In the genomic region with DNA sequence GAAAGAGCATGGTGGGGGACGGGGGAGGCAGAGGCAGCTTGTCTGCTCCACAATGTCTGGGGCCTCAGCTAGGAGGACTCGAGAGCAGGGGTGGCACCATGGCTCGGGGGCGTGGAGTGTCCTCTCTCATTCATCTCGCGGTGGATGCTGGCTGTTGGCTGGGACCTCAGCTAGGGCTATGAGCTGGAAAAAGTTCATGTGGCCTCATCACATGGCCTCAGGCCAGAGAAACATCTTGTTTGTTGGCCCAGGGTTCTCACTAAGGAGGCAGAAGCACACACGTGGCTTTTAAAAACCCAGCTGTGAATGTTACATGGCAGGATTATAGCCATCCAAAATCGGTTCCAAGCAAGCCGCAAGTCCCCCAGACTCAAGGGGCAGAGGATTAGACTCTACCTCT, we compare ENCODE assay signal across 10 cellular contexts. TPM values are rescaled to one million over a fixed set of nuclear protein-coding genes. Genes with fewer than 3 reads are reported as not detected.
DNase-seq lines count a peak whose midpoint lies in the region; ATAC-seq, FAIRE-seq and TF ChIP-seq lines count a peak whose summit lies in the region.
"Had no signal": no experiment of that assay in that cellular context is flagged by ENCODE, and none has a peak within 500 bp of the region (broad histone marks: within the 10 kb centered on the region; RNA-seq: fewer than 3 reads in every experiment).

No MANE protein-coding gene starts in this region.

- 28% methylated on average over 8 of the region's 9 CpGs for WGBS in right lobe of liver (ENCODE audit: insufficient coverage, low coverage, low lambda C conversion rate, missing lambda C conversion rate)
- 86% methylated on average over 8 of the region's 9 CpGs for WGBS in HepG2 (ENCODE audit: low lambda C conversion rate)
- WGBS in endodermal cell (ENCODE audit: insufficient coverage in 1 of 2, insufficient read length in 1 of 2), 2 experiments = 86 to 91% methylated on average over 9 of the region's 9 CpGs
- 83% methylated on average over 9 of the region's 9 CpGs for WGBS in mesenchymal stem cell

- H3K4me1 ChIP-seq in right lobe of liver (peaks cover 0 to 10% (median 0%) of the 10 kb centered on the region in 4 donors), HepG2 (ENCODE audit: insufficient read depth, low read length) (peaks cover 16% of the 10 kb centered on the region), endodermal cell (ENCODE audit: control insufficient read depth, insufficient read depth, low read length) (no peaks in the 10 kb centered on the region), mesenchymal stem cell (ENCODE audit: control insufficient read depth, insufficient read depth, low read depth, low read length) (peaks cover 2% of the 10 kb centered on the region)

- no peak overlapping the region for H2BK12ac ChIP-seq in mesenchymal stem cell (ENCODE audit: low read length in 2 of 2)

- H3K4me3 ChIP-seq in right lobe of liver (no peak overlapping the region), HepG2 (replicated peaks in 1 of 3; ENCODE audit: insufficient read depth in 1 of 3, low read depth in 2 of 3, low read length in 3 of 3) (no peak overlapping the region), endodermal cell (ENCODE audit: low read length) (no peak overlapping the region), mesenchymal stem cell (ENCODE audit: insufficient read depth in 1 of 2, low read depth in 1 of 2, low read length in 2 of 2) (no peak overlapping the region), coronary artery (no peak overlapping the region)

- no peak overlapping the region for H2BK5ac ChIP-seq in mesenchymal stem cell (ENCODE audit: low read depth, low read length, poor library complexity, severe bottlenecking)

- H3K4me1 Mint-ChIP-seq in endodermal cell = peaks cover 8% of the 10 kb centered on the region
- H3K4me1 Mint-ChIP-seq in activated CD4-positive, alpha-beta memory T cell treated with anti-CD3 and anti-CD28 coated beads for 36 hours (ENCODE audit: low read depth) = peaks cover 2% of the 10 kb centered on the region

- TF ChIP-seq CTCF in right lobe of liver (IDR thresholded peaks at IDR 0.05) = no peak
- no peak for TF ChIP-seq CTCF in HepG2 (CRISPR knock-in tag; IDR thresholded peaks at IDR 0.05)
- no peak for TF ChIP-seq CTCF in endodermal cell (conservative IDR thresholded peaks at IDR 0.05)
- TF ChIP-seq CTCF in coronary artery (IDR thresholded peaks at IDR 0.05) = no peak

- POLR2A ChIA-PET in HepG2 (lab: Yijun Ruan, JAX) = no interaction called here
- POLR2A ChIA-PET in activated CD4-positive, alpha-beta memory T cell treated with anti-CD3 and anti-CD28 coated beads for 36 hours (lab: Charles Lee) = no interaction called here

- ATAC-seq in right lobe of liver (peak; percentile 56 to 88 (median 62)), HepG2 (no peak)

- H3K9me3 Mint-ChIP-seq in endodermal cell = no peaks in the 10 kb centered on the region
- H3K9me3 Mint-ChIP-seq in activated CD4-positive, alpha-beta memory T cell treated with anti-CD3 and anti-CD28 coated beads for 36 hours = no peaks in the 10 kb centered on the region

- no peak overlapping the region for H4K8ac ChIP-seq in mesenchymal stem cell (ENCODE audit: low read length)

- H3K36me3 Mint-ChIP-seq in endodermal cell (ENCODE audit: low read depth) = peaks cover 36% of the 10 kb centered on the region
- peaks cover 9% of the 10 kb centered on the region for H3K36me3 Mint-ChIP-seq in activated CD4-positive, alpha-beta memory T cell treated with anti-CD3 and anti-CD28 coated beads for 36 hours

- no peaks in the 10 kb centered on the region for H3K27me3 Mint-ChIP-seq in endodermal cell (ENCODE audit: insufficient read depth)
- H3K27me3 Mint-ChIP-seq in activated CD4-positive, alpha-beta memory T cell treated with anti-CD3 and anti-CD28 coated beads for 36 hours = no peaks in the 10 kb centered on the region

- no peak overlapping the region for H3K23ac ChIP-seq in mesenchymal stem cell (ENCODE audit: low read length in 2 of 2)

- no peak for TF ChIP-seq POLR2A in right lobe of liver (IDR thresholded peaks at IDR 0.05)
- no peak for TF ChIP-seq POLR2A in HepG2 (IDR thresholded peaks at IDR 0.05; ENCODE audit: insufficient read depth in 1 of 2, low read depth in 2 of 2, low read length in 2 of 2)

- intact Hi-C loops in right lobe of liver (cut with DNase I) (loop anchor here in 1 of 2 donors (10.0 kb wide), 1 partner anchor 49 kb away; no protein-coding TSS in a partner anchor), HepG2 (cut with micrococcal nuclease; ENCODE audit: unreplicated experiment) (no loop called here)
- intact Hi-C loops in activated CD4-positive, alpha-beta memory T cell treated with anti-CD3 and anti-CD28 coated beads for 36 hours (cut with micrococcal nuclease) = no loop called here

- H3K4me3 Mint-ChIP-seq in endodermal cell = no peak overlapping the region
- no peak overlapping the region for H3K4me3 Mint-ChIP-seq in activated CD4-positive, alpha-beta memory T cell treated with anti-CD3 and anti-CD28 coated beads for 36 hours

- no peak overlapping the region for H2AFZ ChIP-seq in HepG2 (ENCODE audit: low read length)
- no peak overlapping the region for H2AFZ ChIP-seq in mesenchymal stem cell (ENCODE audit: low read depth, low read length)

- peaks cover 0 to 20% (median 10%) of the 10 kb centered on the region in 4 donors for H3K36me3 ChIP-seq in right lobe of liver
- peaks cover 4 to 15% of the 10 kb centered on the region in 2 experiments; a peak in 4 of 5 replicates for H3K36me3 ChIP-seq in HepG2 (replicated peaks in 1 of 2; ENCODE audit: control insufficient read depth in 1 of 2, insufficient read depth in 2 of 2, low read length in 2 of 2)
- H3K36me3 ChIP-seq in endodermal cell (ENCODE audit: control insufficient read depth, insufficient read depth, low read length) = peaks cover 25% of the 10 kb centered on the region
- peaks cover 25 to 43% of the 10 kb centered on the region in 2 experiments for H3K36me3 ChIP-seq in mesenchymal stem cell (ENCODE audit: control insufficient read depth in 1 of 2, insufficient read depth in 2 of 2, low read depth in 1 of 2, low read length in 2 of 2)

- no peak overlapping the region for H3K14ac ChIP-seq in mesenchymal stem cell (ENCODE audit: low read length in 2 of 2)

- no peaks in the 10 kb centered on the region for H3K27me3 ChIP-seq in right lobe of liver
- H3K27me3 ChIP-seq in HepG2 (ENCODE audit: control insufficient read depth in 1 of 2, insufficient read depth in 2 of 2, low read length in 2 of 2) = no peaks in the 10 kb centered on the region
- H3K27me3 ChIP-seq in endodermal cell (ENCODE audit: control insufficient read depth, insufficient read depth, low read length, poor library complexity, severe bottlenecking) = no peaks in the 10 kb centered on the region
- H3K27me3 ChIP-seq in mesenchymal stem cell (ENCODE audit: control insufficient read depth in 1 of 2, insufficient read depth in 1 of 2, low read length in 2 of 2) = no peaks in the 10 kb centered on the region

- no peak overlapping the region for H4K91ac ChIP-seq in mesenchymal stem cell (ENCODE audit: low read length)

- TF ChIP-seq EP300 in HepG2 (IDR thresholded peaks at IDR 0.05; ENCODE audit: low read depth in 2 of 2, low read length in 2 of 2) (no peak), HepG2 (CRISPR knock-in tag; IDR thresholded peaks at IDR 0.05; ENCODE audit: borderline replicate concordance) (no peak)

- H3K9ac ChIP-seq in HepG2 (ENCODE audit: insufficient read depth, low read depth, low read length) = no peak overlapping the region
- H3K9ac ChIP-seq in endodermal cell (ENCODE audit: extremely low read depth, low read length, poor library complexity, severe bottlenecking) = no peak overlapping the region
- H3K9ac ChIP-seq in mesenchymal stem cell (ENCODE audit: low read length) = peak overlapping the region; percentile 69

- H2BK15ac ChIP-seq in mesenchymal stem cell (ENCODE audit: low read depth, poor library complexity, severe bottlenecking) = no peak overlapping the region

- no peaks in the 10 kb centered on the region for H3K9me3 ChIP-seq in right lobe of liver
- H3K9me3 ChIP-seq in HepG2 (ENCODE audit: low read length) = no peaks in the 10 kb centered on the region
- H3K9me3 ChIP-seq in endodermal cell (ENCODE audit: control insufficient read depth, low read length) = no peaks in the 10 kb centered on the region
- H3K9me3 ChIP-seq in mesenchymal stem cell (ENCODE audit: control insufficient read depth, low read length) = no peaks in the 10 kb centered on the region

- CTCF ChIA-PET in HepG2 (lab: Yijun Ruan, JAX; ENCODE audit: low intra/inter-chr PET ratio, low total read pairs) = no interaction called here
- CTCF ChIA-PET in activated CD4-positive, alpha-beta memory T cell treated with anti-CD3 and anti-CD28 coated beads for 36 hours (lab: Charles Lee) = no interaction called here

- no peak overlapping the region for H3K27ac ChIP-seq in right lobe of liver
- no peak overlapping the region for H3K27ac ChIP-seq in HepG2 (ENCODE audit: extremely low read length, insufficient read depth, low read length)
- no peak overlapping the region for H3K27ac ChIP-seq in endodermal cell (ENCODE audit: low read depth, low read length)
- no peak overlapping the region for H3K27ac ChIP-seq in mesenchymal stem cell (ENCODE audit: low read length, poor library complexity, severe bottlenecking)
- H3K27ac ChIP-seq in coronary artery = no peak overlapping the region

- no peaks in the 10 kb centered on the region for H3K79me1 ChIP-seq in mesenchymal stem cell (replicated peaks; ENCODE audit: low read length, poor library complexity, severe bottlenecking)

- no TSS peak for BruUV-seq in HepG2 (replicated peaks; lab: Mats Ljungman, UMichigan)

- H4K20me1 ChIP-seq in HepG2 (ENCODE audit: insufficient read depth, low read length) = no peaks in the 10 kb centered on the region

- peak; percentile 31 to 74 (median 74) for DNase-seq in right lobe of liver
- DNase-seq in HepG2 (ENCODE audit: low spot score) = no peak
- no peak for DNase-seq in endodermal cell
- no peak for DNase-seq in mesenchymal stem cell
- DNase-seq in ureter (ENCODE audit: low spot score) = peak; percentile 61
- no peak for DNase-seq in activated CD4-positive, alpha-beta memory T cell treated with anti-CD3 and anti-CD28 coated beads for 36 hours
- DNase-seq in coronary artery (ENCODE audit: low spot score) = no peak
- DNase-seq in NCI-H774 (lab: John Stamatoyannopoulos, UW) = no peak
- DNase-seq: AML-193, NCI-H226 had no signal

- no peaks in the 10 kb centered on the region for H3K79me2 ChIP-seq in HepG2 (ENCODE audit: insufficient read depth, low read length)

- H3K27ac Mint-ChIP-seq in endodermal cell = peak overlapping the region; percentile 68
- H3K27ac Mint-ChIP-seq in activated CD4-positive, alpha-beta memory T cell treated with anti-CD3 and anti-CD28 coated beads for 36 hours = no peak overlapping the region

- no peak for FAIRE-seq in HepG2 (lab: Jason Lieb, UNC)

- in situ Hi-C loops in HepG2 (cut with HindIII; ENCODE audit: extremely low pct_ligation_motif_present, low pct_unique_long_range_greater_than_20kb) = no loop called here

- H3K4ac ChIP-seq in mesenchymal stem cell (ENCODE audit: low read depth in 1 of 2, low read length in 2 of 2) = no peak overlapping the region

- TF ChIP-seq RAD21 in HepG2 (CRISPR knock-in tag; IDR thresholded peaks at IDR 0.05) = no peak

- H3K4me2 ChIP-seq in HepG2 (ENCODE audit: low read depth, low read length) (no peak overlapping the region), mesenchymal stem cell (ENCODE audit: low read length, poor library complexity, severe bottlenecking) (no peak overlapping the region)

- H2BK120ac ChIP-seq in mesenchymal stem cell (ENCODE audit: low read depth, low read length) = no peak overlapping the region

- H2AK5ac ChIP-seq in mesenchymal stem cell (ENCODE audit: low read length, severe bottlenecking) = no peak overlapping the region

- H3K18ac ChIP-seq in mesenchymal stem cell (ENCODE audit: low read depth in 1 of 2, low read length in 2 of 2) = no peak overlapping the region

RNA-seq across cellular contexts. Expression of a gene that starts 6.2 kb away (rescaled TPM):
- total RNA-seq in right lobe of liver (1 to 10 TPM; 1.8 to 9.3 (median 5.7) TPM), HepG2 (2016; rRNA removed; fragmentation: Illumina TruSeq; extraction: Trizol) (22.0 and 24.9 TPM in 2 replicates), endodermal cell (10 to 100 TPM; 23.1 to 30.8 TPM), ureter (14.9 TPM)
- 32.3 and 41.2 TPM in 2 replicates for total RNA-seq in HepG2 (2016; cell fraction: cytosol; rRNA removed; fragmentation: Illumina TruSeq; extraction: Trizol; ENCODE audit: low read depth)
- 18.1 and 23.2 TPM in 2 replicates for total RNA-seq in HepG2 (2016; cell fraction: insoluble cytoplasmic fraction; rRNA removed; fragmentation: Illumina TruSeq; extraction: Trizol)
- total RNA-seq in HepG2 (2016; cell fraction: membrane; rRNA removed; fragmentation: Illumina TruSeq; extraction: Trizol) = 41.4 and 43.7 TPM in 2 replicates
- 8.1 and 10.8 TPM in 2 replicates for total RNA-seq in HepG2 (2016; cell fraction: nucleus; rRNA removed; fragmentation: Illumina TruSeq; extraction: Trizol)
- 2.9 and 3.3 TPM in 2 replicates for polyA plus RNA-seq in HepG2 (2011; rRNA removed)
- 3.8 and 4.5 TPM in 2 replicates for polyA plus RNA-seq in HepG2 (2011; cell fraction: cytosol; rRNA removed)
- 2.8 and 3.7 TPM in 2 replicates for polyA plus RNA-seq in HepG2 (2011; cell fraction: nucleus; rRNA removed)
- polyA plus RNA-seq in HepG2 (2012) = 5.0 and 10.5 TPM in 2 replicates
- 49.6 and 69.4 TPM in 2 replicates for polyA plus RNA-seq in HepG2 (2016; cell fraction: cytosol; fragmentation: Illumina TruSeq; extraction: Trizol; ENCODE audit: low read depth)
- 33.2 and 38.1 TPM in 2 replicates for polyA plus RNA-seq in HepG2 (2016; cell fraction: insoluble cytoplasmic fraction; fragmentation: Illumina TruSeq; extraction: Trizol; ENCODE audit: low read depth)
- polyA plus RNA-seq in HepG2 (2016; cell fraction: membrane; fragmentation: Illumina TruSeq; extraction: Trizol; ENCODE audit: low read depth) = 55.5 and 60.0 TPM in 2 replicates
- polyA plus RNA-seq in HepG2 (2016; cell fraction: nucleus; fragmentation: Illumina TruSeq; extraction: Trizol; ENCODE audit: insufficient read depth, low read depth) = 17.3 and 17.4 TPM in 2 replicates
- polyA minus RNA-seq in HepG2 (2011; rRNA and poly(A)+ RNA removed; ENCODE audit: low replicate concordance) = 5.9 and 8.9 TPM in 2 replicates
- polyA minus RNA-seq in HepG2 (2011; cell fraction: cytosol; rRNA and poly(A)+ RNA removed) = 1.5 and 2.0 TPM in 2 replicates
- 1.0 and 3.9 TPM in 2 replicates for polyA minus RNA-seq in HepG2 (2011; cell fraction: nucleus; rRNA and poly(A)+ RNA removed)
- polyA plus RNA-seq in endodermal cell (2013, experiment 1 of 2) = 22.5 TPM
- 25.0 TPM for polyA plus RNA-seq in endodermal cell (2013, experiment 2 of 2)
- polyA plus RNA-seq in mesenchymal stem cell (2013, experiment 1 of 2) = 12.6 TPM
- polyA plus RNA-seq in mesenchymal stem cell (2013, experiment 2 of 2) = 12.3 TPM
- 10 to 100 TPM; 20.0 to 22.7 TPM for total RNA-seq in activated CD4-positive, alpha-beta memory T cell treated with anti-CD3 and anti-CD28 coated beads for 36 hours

RNA-seq across cellular contexts. Expression of a gene that starts 25.2 kb away (rescaled TPM):
- total RNA-seq in right lobe of liver (100 to 1,000 TPM in 1 of 6 experiments, 10 to 100 TPM in 5; 51.9 to 151 (median 72.0) TPM), HepG2 (2016; rRNA removed; fragmentation: Illumina TruSeq; extraction: Trizol) (210 and 242 TPM in 2 replicates), endodermal cell (100 to 1,000 TPM; 198 to 217 TPM), ureter (85.1 TPM)
- total RNA-seq in HepG2 (2016; cell fraction: cytosol; rRNA removed; fragmentation: Illumina TruSeq; extraction: Trizol; ENCODE audit: low read depth) = 63.5 and 72.1 TPM in 2 replicates
- 212 TPM in 2 replicates for total RNA-seq in HepG2 (2016; cell fraction: insoluble cytoplasmic fraction; rRNA removed; fragmentation: Illumina TruSeq; extraction: Trizol)
- 131 and 149 TPM in 2 replicates for total RNA-seq in HepG2 (2016; cell fraction: membrane; rRNA removed; fragmentation: Illumina TruSeq; extraction: Trizol)
- total RNA-seq in HepG2 (2016; cell fraction: nucleus; rRNA removed; fragmentation: Illumina TruSeq; extraction: Trizol) = 134 TPM in 2 replicates
- 64.8 and 67.5 TPM in 2 replicates for polyA plus RNA-seq in HepG2 (2011; rRNA removed)
- polyA plus RNA-seq in HepG2 (2011; cell fraction: cytosol; rRNA removed) = 60.1 and 64.5 TPM in 2 replicates
- polyA plus RNA-seq in HepG2 (2011; cell fraction: nucleus; rRNA removed) = 37.3 and 39.4 TPM in 2 replicates
- 112 and 139 TPM in 2 replicates for polyA plus RNA-seq in HepG2 (2012)
- 80.6 and 88.6 TPM in 2 replicates for polyA plus RNA-seq in HepG2 (2016; cell fraction: cytosol; fragmentation: Illumina TruSeq; extraction: Trizol; ENCODE audit: low read depth)
- polyA plus RNA-seq in HepG2 (2016; cell fraction: insoluble cytoplasmic fraction; fragmentation: Illumina TruSeq; extraction: Trizol; ENCODE audit: low read depth) = 270 and 293 TPM in 2 replicates
- 132 and 155 TPM in 2 replicates for polyA plus RNA-seq in HepG2 (2016; cell fraction: membrane; fragmentation: Illumina TruSeq; extraction: Trizol; ENCODE audit: low read depth)
- 206 and 219 TPM in 2 replicates for polyA plus RNA-seq in HepG2 (2016; cell fraction: nucleus; fragmentation: Illumina TruSeq; extraction: Trizol; ENCODE audit: insufficient read depth, low read depth)
- polyA minus RNA-seq in HepG2 (2011; rRNA and poly(A)+ RNA removed; ENCODE audit: low replicate concordance) = 119 and 158 TPM in 2 replicates
- polyA minus RNA-seq in HepG2 (2011; cell fraction: cytosol; rRNA and poly(A)+ RNA removed) = 59.4 and 61.6 TPM in 2 replicates
- 35.2 and 45.2 TPM in 2 replicates for polyA minus RNA-seq in HepG2 (2011; cell fraction: nucleus; rRNA and poly(A)+ RNA removed)
- polyA plus RNA-seq in endodermal cell (2013, experiment 1 of 2) = 295 TPM
- 279 TPM for polyA plus RNA-seq in endodermal cell (2013, experiment 2 of 2)
- 164 TPM for polyA plus RNA-seq in mesenchymal stem cell (2013, experiment 1 of 2)
- 159 TPM for polyA plus RNA-seq in mesenchymal stem cell (2013, experiment 2 of 2)
- 10 to 100 TPM; 94.6 to 96.7 TPM for total RNA-seq in activated CD4-positive, alpha-beta memory T cell treated with anti-CD3 and anti-CD28 coated beads for 36 hours

RNA-seq across cellular contexts. Expression of a gene that starts 25.8 kb away (rescaled TPM):
- under 1 TPM in 1 of 6 experiments, not detected in 5; 0.17 TPM for total RNA-seq in right lobe of liver
- 0.62 TPM in 1 of 2 replicates, not detected in the other for total RNA-seq in HepG2 (2016; rRNA removed; fragmentation: Illumina TruSeq; extraction: Trizol)
- total RNA-seq in HepG2 (2016; cell fraction: cytosol; rRNA removed; fragmentation: Illumina TruSeq; extraction: Trizol; ENCODE audit: low read depth) = not detected in 2 replicates
- 0.61 TPM in 1 of 2 replicates, not detected in the other for total RNA-seq in HepG2 (2016; cell fraction: insoluble cytoplasmic fraction; rRNA removed; fragmentation: Illumina TruSeq; extraction: Trizol)
- 0.15 and 0.21 TPM in 2 replicates for total RNA-seq in HepG2 (2016; cell fraction: membrane; rRNA removed; fragmentation: Illumina TruSeq; extraction: Trizol)
- total RNA-seq in HepG2 (2016; cell fraction: nucleus; rRNA removed; fragmentation: Illumina TruSeq; extraction: Trizol) = 0.78 and 1.1 TPM in 2 replicates
- 0.08 and 0.11 TPM in 2 replicates for polyA plus RNA-seq in HepG2 (2011; rRNA removed)
- 0.08 and 0.09 TPM in 2 replicates for polyA plus RNA-seq in HepG2 (2011; cell fraction: cytosol; rRNA removed)
- polyA plus RNA-seq in HepG2 (2011; cell fraction: nucleus; rRNA removed) = 0.24 and 0.29 TPM in 2 replicates
- polyA plus RNA-seq in HepG2 (2012) = 0.31 and 0.40 TPM in 2 replicates
- 0.11 and 0.46 TPM in 2 replicates for polyA plus RNA-seq in HepG2 (2016; cell fraction: cytosol; fragmentation: Illumina TruSeq; extraction: Trizol; ENCODE audit: low read depth)
- 0.50 TPM in 1 of 2 replicates, not detected in the other for polyA plus RNA-seq in HepG2 (2016; cell fraction: insoluble cytoplasmic fraction; fragmentation: Illumina TruSeq; extraction: Trizol; ENCODE audit: low read depth)
- 0.21 and 0.36 TPM in 2 replicates for polyA plus RNA-seq in HepG2 (2016; cell fraction: membrane; fragmentation: Illumina TruSeq; extraction: Trizol; ENCODE audit: low read depth)
- polyA plus RNA-seq in HepG2 (2016; cell fraction: nucleus; fragmentation: Illumina TruSeq; extraction: Trizol; ENCODE audit: insufficient read depth, low read depth) = 0.81 and 1.9 TPM in 2 replicates
- polyA minus RNA-seq in HepG2 (2011; rRNA and poly(A)+ RNA removed; ENCODE audit: low replicate concordance) = not detected in 2 replicates
- not detected in 2 replicates for polyA minus RNA-seq in HepG2 (2011; cell fraction: cytosol; rRNA and poly(A)+ RNA removed)
- polyA minus RNA-seq in HepG2 (2011; cell fraction: nucleus; rRNA and poly(A)+ RNA removed) = 0.39 TPM in 1 of 2 replicates, not detected in the other
- total RNA-seq in endodermal cell = 1 to 10 TPM in 1 of 2 donors, under 1 TPM in 1; 0.53 to 1.3 TPM
- 0.89 TPM for polyA plus RNA-seq in endodermal cell (2013, experiment 1 of 2)
- polyA plus RNA-seq in endodermal cell (2013, experiment 2 of 2) = 1.1 TPM
- 0.07 TPM for polyA plus RNA-seq in mesenchymal stem cell (2013, experiment 1 of 2)
- 0.23 TPM for polyA plus RNA-seq in mesenchymal stem cell (2013, experiment 2 of 2)
- total RNA-seq in ureter = 0.47 TPM
- total RNA-seq in activated CD4-positive, alpha-beta memory T cell treated with anti-CD3 and anti-CD28 coated beads for 36 hours = under 1 TPM in 1 of 2 experiments, not detected in 1; 0.36 TPM

RNA-seq across cellular contexts. Expression of a gene that starts 48.3 kb away (rescaled TPM):
- 10 to 100 TPM; 14.1 to 24.8 (median 16.9) TPM for total RNA-seq in right lobe of liver
- total RNA-seq in HepG2 (2016; rRNA removed; fragmentation: Illumina TruSeq; extraction: Trizol) = 33.9 and 44.6 TPM in 2 replicates
- total RNA-seq in HepG2 (2016; cell fraction: cytosol; rRNA removed; fragmentation: Illumina TruSeq; extraction: Trizol; ENCODE audit: low read depth) = 8.8 and 9.5 TPM in 2 replicates
- total RNA-seq in HepG2 (2016; cell fraction: insoluble cytoplasmic fraction; rRNA removed; fragmentation: Illumina TruSeq; extraction: Trizol) = 34.8 and 45.3 TPM in 2 replicates
- 18.7 and 19.6 TPM in 2 replicates for total RNA-seq in HepG2 (2016; cell fraction: membrane; rRNA removed; fragmentation: Illumina TruSeq; extraction: Trizol)
- 14.0 and 17.3 TPM in 2 replicates for total RNA-seq in HepG2 (2016; cell fraction: nucleus; rRNA removed; fragmentation: Illumina TruSeq; extraction: Trizol)
- 16.5 and 16.6 TPM in 2 replicates for polyA plus RNA-seq in HepG2 (2011; rRNA removed)
- polyA plus RNA-seq in HepG2 (2011; cell fraction: cytosol; rRNA removed) = 12.9 and 13.7 TPM in 2 replicates
- 5.9 and 7.7 TPM in 2 replicates for polyA plus RNA-seq in HepG2 (2011; cell fraction: nucleus; rRNA removed)
- polyA plus RNA-seq in HepG2 (2012) = 10.7 and 12.2 TPM in 2 replicates
- polyA plus RNA-seq in HepG2 (2016; cell fraction: cytosol; fragmentation: Illumina TruSeq; extraction: Trizol; ENCODE audit: low read depth) = 6.5 and 6.7 TPM in 2 replicates
- 32.4 and 33.3 TPM in 2 replicates for polyA plus RNA-seq in HepG2 (2016; cell fraction: insoluble cytoplasmic fraction; fragmentation: Illumina TruSeq; extraction: Trizol; ENCODE audit: low read depth)
- polyA plus RNA-seq in HepG2 (2016; cell fraction: membrane; fragmentation: Illumina TruSeq; extraction: Trizol; ENCODE audit: low read depth) = 10.4 and 10.6 TPM in 2 replicates
- 20.0 and 20.1 TPM in 2 replicates for polyA plus RNA-seq in HepG2 (2016; cell fraction: nucleus; fragmentation: Illumina TruSeq; extraction: Trizol; ENCODE audit: insufficient read depth, low read depth)
- 36.7 and 57.5 TPM in 2 replicates for polyA minus RNA-seq in HepG2 (2011; rRNA and poly(A)+ RNA removed; ENCODE audit: low replicate concordance)
- polyA minus RNA-seq in HepG2 (2011; cell fraction: cytosol; rRNA and poly(A)+ RNA removed) = 10.2 and 11.0 TPM in 2 replicates
- 11.3 and 12.9 TPM in 2 replicates for polyA minus RNA-seq in HepG2 (2011; cell fraction: nucleus; rRNA and poly(A)+ RNA removed)
- total RNA-seq in endodermal cell = 100 to 1,000 TPM; 100 to 105 TPM
- 32.1 TPM for polyA plus RNA-seq in endodermal cell (2013, experiment 1 of 2)
- 29.5 TPM for polyA plus RNA-seq in endodermal cell (2013, experiment 2 of 2)
- polyA plus RNA-seq in mesenchymal stem cell (2013, experiment 1 of 2) = 28.1 TPM
- 26.5 TPM for polyA plus RNA-seq in mesenchymal stem cell (2013, experiment 2 of 2)
- total RNA-seq in ureter = 36.1 TPM
- 10 to 100 TPM; 32.0 to 32.8 TPM for total RNA-seq in activated CD4-positive, alpha-beta memory T cell treated with anti-CD3 and anti-CD28 coated beads for 36 hours

RNA-seq across cellular contexts. Expression of a gene that starts 50.7 kb away (rescaled TPM):
- total RNA-seq in right lobe of liver = 10 to 100 TPM; 10.5 to 26.5 (median 16.5) TPM
- total RNA-seq in HepG2 (2016; rRNA removed; fragmentation: Illumina TruSeq; extraction: Trizol) = 5.9 and 9.9 TPM in 2 replicates
- 5.4 and 5.5 TPM in 2 replicates for total RNA-seq in HepG2 (2016; cell fraction: cytosol; rRNA removed; fragmentation: Illumina TruSeq; extraction: Trizol; ENCODE audit: low read depth)
- total RNA-seq in HepG2 (2016; cell fraction: insoluble cytoplasmic fraction; rRNA removed; fragmentation: Illumina TruSeq; extraction: Trizol) = 6.0 and 11.1 TPM in 2 replicates
- total RNA-seq in HepG2 (2016; cell fraction: membrane; rRNA removed; fragmentation: Illumina TruSeq; extraction: Trizol) = 6.6 and 8.1 TPM in 2 replicates
- total RNA-seq in HepG2 (2016; cell fraction: nucleus; rRNA removed; fragmentation: Illumina TruSeq; extraction: Trizol) = 11.8 and 16.0 TPM in 2 replicates
- 6.3 and 6.5 TPM in 2 replicates for polyA plus RNA-seq in HepG2 (2011; rRNA removed)
- 5.8 and 7.7 TPM in 2 replicates for polyA plus RNA-seq in HepG2 (2011; cell fraction: cytosol; rRNA removed)
- polyA plus RNA-seq in HepG2 (2011; cell fraction: nucleus; rRNA removed) = 22.7 and 25.4 TPM in 2 replicates
- polyA plus RNA-seq in HepG2 (2012) = 10.8 and 15.1 TPM in 2 replicates
- 3.9 and 4.0 TPM in 2 replicates for polyA plus RNA-seq in HepG2 (2016; cell fraction: cytosol; fragmentation: Illumina TruSeq; extraction: Trizol; ENCODE audit: low read depth)
- 8.3 and 10.4 TPM in 2 replicates for polyA plus RNA-seq in HepG2 (2016; cell fraction: insoluble cytoplasmic fraction; fragmentation: Illumina TruSeq; extraction: Trizol; ENCODE audit: low read depth)
- polyA plus RNA-seq in HepG2 (2016; cell fraction: membrane; fragmentation: Illumina TruSeq; extraction: Trizol; ENCODE audit: low read depth) = 5.7 and 6.2 TPM in 2 replicates
- 25.5 and 27.0 TPM in 2 replicates for polyA plus RNA-seq in HepG2 (2016; cell fraction: nucleus; fragmentation: Illumina TruSeq; extraction: Trizol; ENCODE audit: insufficient read depth, low read depth)
- 7.0 and 10.1 TPM in 2 replicates for polyA minus RNA-seq in HepG2 (2011; rRNA and poly(A)+ RNA removed; ENCODE audit: low replicate concordance)
- 5.2 and 5.5 TPM in 2 replicates for polyA minus RNA-seq in HepG2 (2011; cell fraction: cytosol; rRNA and poly(A)+ RNA removed)
- 15.8 and 20.3 TPM in 2 replicates for polyA minus RNA-seq in HepG2 (2011; cell fraction: nucleus; rRNA and poly(A)+ RNA removed)
- total RNA-seq in endodermal cell = 10 to 100 TPM; 24.3 to 26.0 TPM
- 22.3 TPM for polyA plus RNA-seq in endodermal cell (2013, experiment 1 of 2)
- 22.3 TPM for polyA plus RNA-seq in endodermal cell (2013, experiment 2 of 2)
- polyA plus RNA-seq in mesenchymal stem cell (2013, experiment 1 of 2) = 17.5 TPM
- polyA plus RNA-seq in mesenchymal stem cell (2013, experiment 2 of 2) = 16.8 TPM
- total RNA-seq in ureter = 47.6 TPM
- total RNA-seq in activated CD4-positive, alpha-beta memory T cell treated with anti-CD3 and anti-CD28 coated beads for 36 hours = 10 to 100 TPM; 17.3 to 17.6 TPM

Comparison
In these comparisons a context has a peak if more than half of its experiments do, and no peak if none do; other contexts are left out.
1. DNase-seq: peak in right lobe of liver (3 of 3) and ureter (single experiment); none in HepG2 (single experiment), endodermal cell (single experiment), mesenchymal stem cell (single experiment), activated CD4-positive, alpha-beta memory T cell treated with anti-CD3 and anti-CD28 coated beads for 36 hours (single experiment), coronary artery (single experiment) and NCI-H774 (single experiment).